Comparison of ENCODE assay signal across 8 cellular contexts in genomic region chr3:73502609-73503560, GRCh38.
A peak's percentile ranks its signal among the peaks of the same experiment; 100 is the strongest.
DNase-seq lines count a peak whose midpoint lies in the region; ATAC-seq, FAIRE-seq and TF ChIP-seq lines count a peak whose summit lies in the region.

No MANE protein-coding gene starts in this region.

- H3K23ac ChIP-seq in IMR-90 (ENCODE audit: low read depth, low read length) = peak overlapping the region; percentile 55; the same call in 1 of the 2 replicates

- peaks cover 4% of the 10 kb centered on the region; the same call in 1 of the 2 replicates for H3K9me1 ChIP-seq in IMR-90 (ENCODE audit: insufficient read depth, low read length)

- no peaks in the 10 kb centered on the region for H3K27me3 ChIP-seq in IMR-90 (ENCODE audit: control insufficient read depth, insufficient read depth, low read length)

- H3K36me3 ChIP-seq in IMR-90 (ENCODE audit: control insufficient read depth, insufficient read depth, low read length) = no peaks in the 10 kb centered on the region

- H2AK5ac ChIP-seq in IMR-90 (ENCODE audit: low read depth, low read length) = 0 out of 2 replicates have a peak overlapping the region, but pooled peaks have one; percentile 54

- H3K18ac ChIP-seq in IMR-90 (ENCODE audit: low read depth, low read length) = peak overlapping the region; percentile 91; the same call in 1 of the 2 replicates

- no peak overlapping the region for H3K56ac ChIP-seq in IMR-90 (ENCODE audit: extremely low read depth, insufficient read depth, low read length)

- peak; percentile 23 for FAIRE-seq in RCC 7860 (lab: Jason Lieb, UNC)

- peak overlapping the region; percentile 72 for H4K91ac ChIP-seq in IMR-90 (ENCODE audit: insufficient read depth, low read depth, low read length)

- H3K14ac ChIP-seq in IMR-90 (replicated peaks; ENCODE audit: low read depth, low read length) = peak overlapping the region; percentile 70

- peak overlapping the region; percentile 72; the same call in 1 of the 2 replicates for H4K5ac ChIP-seq in IMR-90 (ENCODE audit: low read depth, low read length)

- dilution Hi-C loops in IMR-90 (cut with HindIII; ENCODE audit: low sequenced_read_pairs, unreplicated experiment) = loop anchor here (25.0 kb wide), 1 partner anchor 109 kb away; the partner anchor contains the start of gene PDZRN3

- H3K4me1 ChIP-seq in IMR-90 (ENCODE audit: control insufficient read depth, insufficient read depth, low read length) = peaks cover 10% of the 10 kb centered on the region; the same call in 1 of the 2 replicates

- peak overlapping the region; percentile 64 for H2BK20ac ChIP-seq in IMR-90 (ENCODE audit: low read depth, low read length)

- peak overlapping the region; percentile 82 to 83; a peak in 3 of 4 replicates for H4K8ac ChIP-seq in IMR-90 (ENCODE audit: low read depth in 2 of 2, low read length in 2 of 2)

- H3K36me3 Mint-ChIP-seq in activated naive CD4-positive, alpha-beta T cell treated with anti-CD3 and anti-CD28 coated beads, Interleukin-2, amount 50 U/mL, for 72 hours = no peaks in the 10 kb centered on the region

- H3K79me1 ChIP-seq in IMR-90 (ENCODE audit: low read depth in 1 of 2, low read length in 2 of 2) = peaks cover 4 to 26% of the 10 kb centered on the region in 2 experiments; a peak in 3 of 4 replicates

- no peak overlapping the region; the same call in 1 of the 2 replicates for H3K4me3 ChIP-seq in IMR-90 (ENCODE audit: insufficient read depth, low read depth, low read length)

- BruUV-seq in IMR-90 (replicated peaks; lab: Mats Ljungman, UMichigan) = no TSS peak

- peak overlapping the region; percentile 60 for H3K4me2 ChIP-seq in IMR-90 (ENCODE audit: low read depth, low read length)

- peaks cover 3% of the 10 kb centered on the region; the same call in 1 of the 2 replicates for H4K20me1 ChIP-seq in IMR-90 (ENCODE audit: insufficient read depth, low read length)

- H3K9me3 Mint-ChIP-seq in activated naive CD4-positive, alpha-beta T cell treated with anti-CD3 and anti-CD28 coated beads, Interleukin-2, amount 50 U/mL, for 72 hours = no peaks in the 10 kb centered on the region

- 0 out of 3 replicates have a peak overlapping the region, but pooled peaks have one; percentile 16 for H2BK15ac ChIP-seq in IMR-90 (ENCODE audit: low read depth, low read length)

- no peak for TF ChIP-seq POLR2A in IMR-90 (IDR thresholded peaks at IDR 0.05; ENCODE audit: low read depth, low read length)

- no peak overlapping the region for H2AK9ac ChIP-seq in IMR-90 (replicated peaks; ENCODE audit: low read depth, low read length, poor library complexity)

- ATAC-seq in GM21529 (IDR thresholded peaks at IDR 0.05; ENCODE audit: unreplicated experiment) = peak; percentile 71
- ATAC-seq in IMR-90 (ENCODE audit: low read depth) = peak; percentile 84
- peak; percentile 37 to 66 for ATAC-seq in activated naive CD4-positive, alpha-beta T cell treated with anti-CD3 and anti-CD28 coated beads, Interleukin-2, amount 50 U/mL, for 72 hours
- peak; percentile 66 for ATAC-seq in Right ventricle myocardium superior (ENCODE audit: poor library complexity)
- ATAC-seq in HG03571 (IDR thresholded peaks at IDR 0.05; ENCODE audit: unreplicated experiment) = no peak

- TF ChIP-seq RAD21 in IMR-90 (IDR thresholded peaks at IDR 0.05; ENCODE audit: low read length) = peak; percentile 96

- peak overlapping the region; percentile 34 for H2AFZ ChIP-seq in IMR-90 (replicated peaks; ENCODE audit: low read length, poor library complexity)

- intact Hi-C loops in IMR-90 (cut with micrococcal nuclease) = loop anchor here (1.0 kb wide), 2 partner anchors 48 to 402 kb away; no protein-coding TSS in a partner anchor
- intact Hi-C loops in Right ventricle myocardium superior (cut with DNase I) = loop anchor here (5.0 kb wide), 1 partner anchor 401 kb away; no protein-coding TSS in a partner anchor
- intact Hi-C loops in posterior cingulate gyrus (cut with DNase I) = loop anchor here (1.0 kb wide), 1 partner anchor 402 kb away; no protein-coding TSS in a partner anchor

- CTCF ChIA-PET in IMR-90 (lab: Yijun Ruan, JAX) = interaction anchor here (0.5 to 1.5 kb wide), 12 partner anchors 9 to 408 kb away, joined by 3 to 7 read pairs (median 3); no protein-coding TSS in a partner anchor

- DNase-seq in GF-D8 (lab: John Stamatoyannopoulos, UW) (peak; percentile 9), IMR-90 (peak; percentile 98), RCC 7860 (ENCODE audit: low spot score) (peak; percentile 20), Right ventricle myocardium superior (peak; percentile 54), posterior cingulate gyrus (peak in 9 of 10 donors; percentile 40 to 94 (median 71))
- DNase-seq in activated naive CD4-positive, alpha-beta T cell treated with anti-CD3 and anti-CD28 coated beads, Interleukin-2, amount 50 U/mL, for 72 hours (ENCODE audit: low spot score in 2 of 2) = peak in 1 of 2 donors; percentile 30

- H2BK120ac ChIP-seq in IMR-90 (ENCODE audit: low read depth, low read length) = peak overlapping the region; percentile 84

- no CpG with 5 or more reads among the region's 6 CpGs for WGBS in IMR-90 (ENCODE audit: extremely low coverage in 2 of 2, insufficient read length in 1 of 2), 2 experiments

- POLR2A ChIA-PET in IMR-90 (lab: Charles Lee; ENCODE audit: unreplicated experiment) = interaction anchor here (0.5 kb wide), 1 partner anchor 37 kb away, joined by 3 read pairs; no protein-coding TSS in a partner anchor

- peak overlapping the region; percentile 66; the same call in 1 of the 2 replicates for H3K4ac ChIP-seq in IMR-90 (ENCODE audit: low read depth, low read length)

- no peaks in the 10 kb centered on the region for H3K9me3 ChIP-seq in IMR-90 (ENCODE audit: control insufficient read depth, insufficient read depth, low read length)

- H3K27ac Mint-ChIP-seq in activated naive CD4-positive, alpha-beta T cell treated with anti-CD3 and anti-CD28 coated beads, Interleukin-2, amount 50 U/mL, for 72 hours = no peak overlapping the region

- peak; percentile 94 for TF ChIP-seq CTCF in IMR-90 (conservative IDR thresholded peaks at IDR 0.05; ENCODE audit: low read depth, low read length)

- peak overlapping the region; percentile 70; the same call in 1 of the 2 replicates for H3K27ac ChIP-seq in IMR-90 (ENCODE audit: insufficient read depth, low read length)

- H2BK5ac ChIP-seq in IMR-90 (ENCODE audit: low read depth, low read length, poor library complexity, severe bottlenecking) = peak overlapping the region; percentile 96

- in situ Hi-C loops in IMR-90 (cut with MboI; ENCODE audit: low sequenced_read_pairs) = loop anchor here (5.0 to 25.0 kb wide), 3 partner anchors 109 to 401 kb away; partner anchors contain the start of gene PDZRN3

- H3K9ac ChIP-seq in IMR-90 (ENCODE audit: low read depth, low read length) = peak overlapping the region; percentile 45

TF ChIP-seq in IMR-90, 13 proteins besides CTCF, POLR2A, EP300 and RAD21:
- peak; percentile 51; the same call in 1 of the 2 replicates for TF ChIP-seq MAFK (IDR thresholded peaks at IDR 0.05; ENCODE audit: low read depth, low read length)
- no peak for TF ChIP-seq CHD1 (IDR thresholded peaks at IDR 0.05; ENCODE audit: low read depth, low read length)
- TF ChIP-seq FOS (IDR thresholded peaks at IDR 0.05; ENCODE audit: low read depth, low read length) = no peak
- peak; percentile 93 for TF ChIP-seq SMC3 (IDR thresholded peaks at IDR 0.05; ENCODE audit: low read depth, low read length)
- no peak for TF ChIP-seq MXI1 (IDR thresholded peaks at IDR 0.05; ENCODE audit: borderline replicate concordance, low read depth, low read length)
- TF ChIP-seq CEBPB (IDR thresholded peaks at IDR 0.05; ENCODE audit: low read depth, low read length) = peak; percentile 51; the same call in 1 of the 2 replicates
- TF ChIP-seq, protein P1, sequence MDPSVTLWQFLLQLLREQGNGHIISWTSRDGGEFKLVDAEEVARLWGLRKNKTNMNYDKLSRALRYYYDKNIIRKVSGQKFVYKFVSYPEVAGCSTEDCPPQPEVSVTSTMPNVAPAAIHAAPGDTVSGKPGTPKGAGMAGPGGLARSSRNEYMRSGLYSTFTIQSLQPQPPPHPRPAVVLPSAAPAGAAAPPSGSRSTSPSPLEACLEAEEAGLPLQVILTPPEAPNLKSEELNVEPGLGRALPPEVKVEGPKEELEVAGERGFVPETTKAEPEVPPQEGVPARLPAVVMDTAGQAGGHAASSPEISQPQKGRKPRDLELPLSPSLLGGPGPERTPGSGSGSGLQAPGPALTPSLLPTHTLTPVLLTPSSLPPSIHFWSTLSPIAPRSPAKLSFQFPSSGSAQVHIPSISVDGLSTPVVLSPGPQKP (IDR thresholded peaks at IDR 0.05; ENCODE audit: borderline replicate concordance, low read depth, low read length) = no peak
- TF ChIP-seq MAZ (IDR thresholded peaks at IDR 0.05; ENCODE audit: borderline replicate concordance, low read depth, low read length) = no peak
- no peak for TF ChIP-seq NFE2L2 (IDR thresholded peaks at IDR 0.05; ENCODE audit: low read depth, low read length)
